Comparison of ENCODE assay signal across 12 cellular contexts in the genomic region with DNA sequence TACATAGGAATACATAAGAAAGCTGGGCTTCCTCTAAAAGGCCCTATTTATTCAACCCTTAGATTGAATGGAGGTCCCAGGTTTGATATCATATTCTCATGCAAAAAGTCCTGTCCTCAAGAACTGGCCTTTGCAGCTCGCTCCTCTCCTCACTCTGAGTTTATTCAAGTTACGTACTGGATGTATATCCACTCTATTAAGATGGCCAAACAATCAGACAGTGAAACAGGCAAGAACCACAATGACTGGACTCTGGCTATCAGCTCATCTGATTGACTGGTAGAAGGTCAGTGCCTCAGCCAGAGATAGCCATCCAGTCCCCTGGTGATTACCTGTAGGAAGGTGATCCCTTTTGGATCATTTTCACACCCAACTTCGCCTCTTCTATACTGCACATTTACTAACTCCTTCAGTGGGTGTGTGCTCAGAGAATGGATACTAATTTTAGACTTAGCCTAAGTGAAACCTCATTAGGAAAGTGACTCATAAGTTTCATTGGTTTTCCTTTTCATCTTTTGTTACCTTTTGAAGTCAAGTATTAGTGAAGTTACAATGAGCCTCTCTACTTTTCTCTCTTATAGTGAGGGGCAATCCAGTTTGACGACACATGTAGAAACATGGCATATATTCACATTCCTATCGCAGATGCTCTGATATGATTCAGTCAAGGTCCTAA.
A peak's percentile ranks its signal among the peaks of the same experiment; 100 is the strongest.
DNase-seq lines count a peak whose midpoint lies in the region; ATAC-seq and TF ChIP-seq lines count a peak whose summit lies in the region.
"Had no signal": no experiment of that assay in that cellular context is flagged by ENCODE, and none has a peak within 500 bp of the region (broad histone marks: within the 10 kb centered on the region; RNA-seq: fewer than 3 reads in every experiment).

No MANE protein-coding gene starts in this region.

- no peaks in the 10 kb centered on the region for H3K9me3 ChIP-seq in SK-N-SH

- intact Hi-C loops in activated CD4-positive, alpha-beta T cell treated with anti-CD3 and anti-CD28 coated beads, Interleukin-2, amount 10 ng/mL, durations not matched to agents 24 days and 14 days (cut with micrococcal nuclease): no loop called here
- intact Hi-C loops in activated T-helper 1 cell treated with anti-CD3 and anti-CD28 coated beads, Interleukin-12 subunit alpha, Interleukin-12 subunit beta, Interleukin-2, Interleukin-4 antibody, amounts not matched to agents 30 ng/mL and 10 ng/mL and 1 ng/mL, durations not matched to agents 14 hours and 24 hours and 36 hours (cut with micrococcal nuclease): no loop called here

- H3K36me3 ChIP-seq in SK-N-SH (replicated peaks in 1 of 2; ENCODE audit: control insufficient read depth in 1 of 2, insufficient read depth in 2 of 2, low read length in 1 of 2): no peaks in the 10 kb centered on the region
- H3K36me3 ChIP-seq: neural progenitor cell had no signal

- peak overlapping the region; percentile 31 for H3K4me3 Mint-ChIP-seq in activated CD4-positive, alpha-beta T cell treated with anti-CD3 and anti-CD28 coated beads, Interleukin-2, amount 10 ng/mL, durations not matched to agents 24 days and 14 days
- no peak overlapping the region for H3K4me3 Mint-ChIP-seq in activated CD4-positive, alpha-beta T cell treated with anti-CD3 and anti-CD28 coated beads, Interleukin-2, amount 10 ng/mL, durations not matched to agents 7 days and 5 days
- no peak overlapping the region for H3K4me3 Mint-ChIP-seq in activated T-helper 1 cell treated with anti-CD3 and anti-CD28 coated beads, Interleukin-12 subunit alpha, Interleukin-12 subunit beta, Interleukin-2, Interleukin-4 antibody, amounts not matched to agents 30 ng/mL and 10 ng/mL and 1 ng/mL, durations not matched to agents 14 hours and 24 hours and 36 hours
- H3K4me3 Mint-ChIP-seq: neural progenitor cell, type B pancreatic cell had no signal

- peaks cover 5% of the 10 kb centered on the region for H3K9me3 Mint-ChIP-seq in activated CD4-positive, alpha-beta T cell treated with anti-CD3 and anti-CD28 coated beads, Interleukin-2, amount 10 ng/mL, durations not matched to agents 24 days and 14 days
- H3K9me3 Mint-ChIP-seq in activated CD4-positive, alpha-beta T cell treated with anti-CD3 and anti-CD28 coated beads, Interleukin-2, amount 10 ng/mL, durations not matched to agents 7 days and 5 days: no peaks in the 10 kb centered on the region
- peaks cover 3% of the 10 kb centered on the region for H3K9me3 Mint-ChIP-seq in activated T-helper 1 cell treated with anti-CD3 and anti-CD28 coated beads, Interleukin-12 subunit alpha, Interleukin-12 subunit beta, Interleukin-2, Interleukin-4 antibody, amounts not matched to agents 30 ng/mL and 10 ng/mL and 1 ng/mL, durations not matched to agents 14 hours and 24 hours and 36 hours

- H3K4me1 ChIP-seq in SK-N-SH (ENCODE audit: control insufficient read depth in 1 of 2, insufficient read depth in 2 of 2, low read depth in 1 of 2, low read length in 1 of 2): peaks cover 0 to 3% of the 10 kb centered on the region in 2 experiments; a peak in 1 of 4 replicates

- H3K79me2 ChIP-seq in SK-N-SH (ENCODE audit: insufficient read depth): no peaks in the 10 kb centered on the region

- peak overlapping the region; percentile 5 for H3K27ac Mint-ChIP-seq in activated CD4-positive, alpha-beta T cell treated with anti-CD3 and anti-CD28 coated beads, Interleukin-2, amount 10 ng/mL, durations not matched to agents 24 days and 14 days
- H3K27ac Mint-ChIP-seq in activated CD4-positive, alpha-beta T cell treated with anti-CD3 and anti-CD28 coated beads, Interleukin-2, amount 10 ng/mL, durations not matched to agents 7 days and 5 days: no peak overlapping the region
- no peak overlapping the region for H3K27ac Mint-ChIP-seq in activated T-helper 1 cell treated with anti-CD3 and anti-CD28 coated beads, Interleukin-12 subunit alpha, Interleukin-12 subunit beta, Interleukin-2, Interleukin-4 antibody, amounts not matched to agents 30 ng/mL and 10 ng/mL and 1 ng/mL, durations not matched to agents 14 hours and 24 hours and 36 hours
- H3K27ac Mint-ChIP-seq: neural progenitor cell, type B pancreatic cell had no signal

- H4K20me1 ChIP-seq in SK-N-SH (ENCODE audit: insufficient read depth): no peaks in the 10 kb centered on the region

- ATAC-seq in GM21619 (IDR thresholded peaks at IDR 0.05; ENCODE audit: unreplicated experiment) (peak; percentile 86), HG03342 (IDR thresholded peaks at IDR 0.05; ENCODE audit: unreplicated experiment) (peak; percentile 95)

- 62% methylated on average over 5 of the region's 5 CpGs for WGBS in SK-N-SH (ENCODE audit: low lambda C conversion rate)

- no peak for TF ChIP-seq RAD21 in SK-N-SH (IDR thresholded peaks at IDR 0.05; ENCODE audit: low read length)

- no peak for TF ChIP-seq EP300 in SK-N-SH (IDR thresholded peaks at IDR 0.05; ENCODE audit: borderline replicate concordance in 1 of 2, low read depth in 1 of 2, low read length in 1 of 2)

- no peak for TF ChIP-seq CTCF in SK-N-SH (IDR thresholded peaks at IDR 0.05)

- no peak overlapping the region for H2AFZ ChIP-seq in SK-N-SH (ENCODE audit: low read depth)
- H2AFZ ChIP-seq: neural progenitor cell had no signal

- H3K9ac ChIP-seq in SK-N-SH: no peak overlapping the region
- H3K9ac ChIP-seq: neural progenitor cell had no signal

- peaks cover 15% of the 10 kb centered on the region for H3K4me1 Mint-ChIP-seq in activated CD4-positive, alpha-beta T cell treated with anti-CD3 and anti-CD28 coated beads, Interleukin-2, amount 10 ng/mL, durations not matched to agents 24 days and 14 days
- H3K4me1 Mint-ChIP-seq in activated CD4-positive, alpha-beta T cell treated with anti-CD3 and anti-CD28 coated beads, Interleukin-2, amount 10 ng/mL, durations not matched to agents 7 days and 5 days: peaks cover 5% of the 10 kb centered on the region
- H3K4me1 Mint-ChIP-seq in activated T-helper 1 cell treated with anti-CD3 and anti-CD28 coated beads, Interleukin-12 subunit alpha, Interleukin-12 subunit beta, Interleukin-2, Interleukin-4 antibody, amounts not matched to agents 30 ng/mL and 10 ng/mL and 1 ng/mL, durations not matched to agents 14 hours and 24 hours and 36 hours (ENCODE audit: low read depth): peaks cover 19% of the 10 kb centered on the region

- H3K4me3 ChIP-seq in SK-N-SH (ENCODE audit: low read depth in 2 of 2, low read length in 1 of 2): no peak overlapping the region
- H3K4me3 ChIP-seq: neural progenitor cell had no signal

- no peaks in the 10 kb centered on the region for H3F3A ChIP-seq in SK-N-SH (replicated peaks; ENCODE audit: insufficient read depth)

- peaks cover 4% of the 10 kb centered on the region for H3K27me3 Mint-ChIP-seq in activated CD4-positive, alpha-beta T cell treated with anti-CD3 and anti-CD28 coated beads, Interleukin-2, amount 10 ng/mL, durations not matched to agents 24 days and 14 days
- no peaks in the 10 kb centered on the region for H3K27me3 Mint-ChIP-seq in activated CD4-positive, alpha-beta T cell treated with anti-CD3 and anti-CD28 coated beads, Interleukin-2, amount 10 ng/mL, durations not matched to agents 7 days and 5 days
- H3K27me3 Mint-ChIP-seq in activated T-helper 1 cell treated with anti-CD3 and anti-CD28 coated beads, Interleukin-12 subunit alpha, Interleukin-12 subunit beta, Interleukin-2, Interleukin-4 antibody, amounts not matched to agents 30 ng/mL and 10 ng/mL and 1 ng/mL, durations not matched to agents 14 hours and 24 hours and 36 hours (ENCODE audit: insufficient read depth): peaks cover 3% of the 10 kb centered on the region

- H3K36me3 Mint-ChIP-seq in activated CD4-positive, alpha-beta T cell treated with anti-CD3 and anti-CD28 coated beads, Interleukin-2, amount 10 ng/mL, durations not matched to agents 24 days and 14 days (ENCODE audit: low read depth): no peaks in the 10 kb centered on the region
- no peaks in the 10 kb centered on the region for H3K36me3 Mint-ChIP-seq in activated CD4-positive, alpha-beta T cell treated with anti-CD3 and anti-CD28 coated beads, Interleukin-2, amount 10 ng/mL, durations not matched to agents 7 days and 5 days (ENCODE audit: low read depth)
- H3K36me3 Mint-ChIP-seq in activated T-helper 1 cell treated with anti-CD3 and anti-CD28 coated beads, Interleukin-12 subunit alpha, Interleukin-12 subunit beta, Interleukin-2, Interleukin-4 antibody, amounts not matched to agents 30 ng/mL and 10 ng/mL and 1 ng/mL, durations not matched to agents 14 hours and 24 hours and 36 hours (ENCODE audit: low read depth): no peaks in the 10 kb centered on the region

- CTCF ChIA-PET in activated CD4-positive, alpha-beta T cell treated with anti-CD3 and anti-CD28 coated beads, Interleukin-2, amount 10 ng/mL, durations not matched to agents 7 days and 5 days (lab: Charles Lee): no interaction called here
- CTCF ChIA-PET in SK-N-SH (lab: Yijun Ruan, JAX): interaction anchor here (0.9 kb wide), 1 partner anchor 10 kb away, joined by 4 read pairs; no protein-coding TSS in a partner anchor

- H3K27ac ChIP-seq in SK-N-SH (ENCODE audit: low read depth in 2 of 2, low read length in 1 of 2): no peak overlapping the region
- H3K27ac ChIP-seq: neural progenitor cell had no signal

- POLR2A ChIA-PET in activated CD4-positive, alpha-beta T cell treated with anti-CD3 and anti-CD28 coated beads, Interleukin-2, amount 10 ng/mL, durations not matched to agents 7 days and 5 days (lab: Charles Lee): no interaction called here
- POLR2A ChIA-PET in SK-N-SH (lab: Yijun Ruan, JAX): no interaction called here

- H3K9me2 ChIP-seq in SK-N-SH: no peaks in the 10 kb centered on the region

- no peaks in the 10 kb centered on the region for H3K27me3 ChIP-seq in SK-N-SH (ENCODE audit: insufficient read depth)
- H3K27me3 ChIP-seq: neural progenitor cell had no signal

- no peak overlapping the region for H3K4me2 ChIP-seq in SK-N-SH
- H3K4me2 ChIP-seq: neural progenitor cell had no signal

- DNase-seq in activated CD4-positive, alpha-beta T cell treated with anti-CD3 and anti-CD28 coated beads, Interleukin-2, amount 10 ng/mL, durations not matched to agents 24 days and 14 days: no peak
- DNase-seq in activated CD4-positive, alpha-beta T cell treated with anti-CD3 and anti-CD28 coated beads, Interleukin-2, amount 10 ng/mL, durations not matched to agents 7 days and 5 days: no peak
- peak; percentile 47 for DNase-seq in putamen (ENCODE audit: low spot score)
- no peak for DNase-seq in NCI-H1417 (lab: John Stamatoyannopoulos, UW)
- DNase-seq in activated T-helper 1 cell treated with anti-CD3 and anti-CD28 coated beads, Interleukin-12 subunit alpha, Interleukin-12 subunit beta, Interleukin-2, Interleukin-4 antibody, amounts not matched to agents 30 ng/mL and 10 ng/mL and 1 ng/mL, durations not matched to agents 14 hours and 24 hours and 36 hours (ENCODE audit: low spot score): no peak
- no peak for DNase-seq in SK-N-SH
- DNase-seq: NCI-H524 treated with DMSO at 0.1 percent for 48 hours; stimulated activated CD4-positive, alpha-beta T cell treated with anti-CD3 and anti-CD28 coated beads, Interleukin-4, amount 100 ng/mL, for 1 hour had no signal

TF ChIP-seq in SK-N-SH, 30 proteins besides CTCF, POLR2A, EP300 and RAD21 (continues in another document):
- TF ChIP-seq POLR2AphosphoS5 (IDR thresholded peaks at IDR 0.05; ENCODE audit: low read depth, low read length) (no peak), NFIC (IDR thresholded peaks at IDR 0.05; ENCODE audit: borderline replicate concordance) (no peak), SMC3 (IDR thresholded peaks at IDR 0.05; ENCODE audit: low read depth, low read length) (no peak), CHD2 (IDR thresholded peaks at IDR 0.05; ENCODE audit: low read length, partially characterized antibody) (no peak)
